In the genomic region with DNA sequence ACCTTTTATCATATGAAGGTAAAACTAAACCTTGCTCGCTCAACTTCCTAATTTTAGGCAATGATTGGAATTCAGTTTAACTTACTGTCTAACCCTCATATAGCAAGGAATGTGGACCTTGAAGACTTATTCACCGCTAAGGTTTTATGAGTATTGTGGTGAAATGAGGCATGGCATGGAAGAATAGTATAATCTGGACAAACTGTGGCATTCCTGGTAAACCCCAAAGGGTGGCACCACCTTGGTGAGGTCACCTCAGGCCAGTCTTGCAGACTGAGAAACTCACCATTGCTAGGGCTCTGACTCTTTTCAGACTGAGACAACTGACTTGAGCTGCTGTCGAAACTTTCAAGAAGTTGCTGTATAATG, we compare ENCODE assay signal across 1 cellular context.
TF ChIP-seq lines count a peak whose summit lies in the region.

No MANE protein-coding gene starts in this region.

TF ChIP-seq in HepG2, 621 proteins besides CTCF, POLR2A, EP300 and RAD21 (continued from another document):
- TF ChIP-seq ZZZ3 (CRISPR knock-in tag; IDR thresholded peaks at IDR 0.05; ENCODE audit: borderline replicate concordance): no peak
- no peak for TF ChIP-seq SOX5 (CRISPR knock-in tag; IDR thresholded peaks at IDR 0.05; ENCODE audit: borderline replicate concordance)
- no peak for TF ChIP-seq SRF (IDR thresholded peaks at IDR 0.05; ENCODE audit: low read depth, low read length)
- TF ChIP-seq ZNF317 (CRISPR knock-in tag; IDR thresholded peaks at IDR 0.05): no peak
- TF ChIP-seq ZNF354B (CRISPR knock-in tag; IDR thresholded peaks at IDR 0.05): 0 out of 2 replicates have a peak, but pooled peaks have one; percentile 33
- TF ChIP-seq SMARCC2 (IDR thresholded peaks at IDR 0.05): no peak
- TF ChIP-seq, protein P1, sequence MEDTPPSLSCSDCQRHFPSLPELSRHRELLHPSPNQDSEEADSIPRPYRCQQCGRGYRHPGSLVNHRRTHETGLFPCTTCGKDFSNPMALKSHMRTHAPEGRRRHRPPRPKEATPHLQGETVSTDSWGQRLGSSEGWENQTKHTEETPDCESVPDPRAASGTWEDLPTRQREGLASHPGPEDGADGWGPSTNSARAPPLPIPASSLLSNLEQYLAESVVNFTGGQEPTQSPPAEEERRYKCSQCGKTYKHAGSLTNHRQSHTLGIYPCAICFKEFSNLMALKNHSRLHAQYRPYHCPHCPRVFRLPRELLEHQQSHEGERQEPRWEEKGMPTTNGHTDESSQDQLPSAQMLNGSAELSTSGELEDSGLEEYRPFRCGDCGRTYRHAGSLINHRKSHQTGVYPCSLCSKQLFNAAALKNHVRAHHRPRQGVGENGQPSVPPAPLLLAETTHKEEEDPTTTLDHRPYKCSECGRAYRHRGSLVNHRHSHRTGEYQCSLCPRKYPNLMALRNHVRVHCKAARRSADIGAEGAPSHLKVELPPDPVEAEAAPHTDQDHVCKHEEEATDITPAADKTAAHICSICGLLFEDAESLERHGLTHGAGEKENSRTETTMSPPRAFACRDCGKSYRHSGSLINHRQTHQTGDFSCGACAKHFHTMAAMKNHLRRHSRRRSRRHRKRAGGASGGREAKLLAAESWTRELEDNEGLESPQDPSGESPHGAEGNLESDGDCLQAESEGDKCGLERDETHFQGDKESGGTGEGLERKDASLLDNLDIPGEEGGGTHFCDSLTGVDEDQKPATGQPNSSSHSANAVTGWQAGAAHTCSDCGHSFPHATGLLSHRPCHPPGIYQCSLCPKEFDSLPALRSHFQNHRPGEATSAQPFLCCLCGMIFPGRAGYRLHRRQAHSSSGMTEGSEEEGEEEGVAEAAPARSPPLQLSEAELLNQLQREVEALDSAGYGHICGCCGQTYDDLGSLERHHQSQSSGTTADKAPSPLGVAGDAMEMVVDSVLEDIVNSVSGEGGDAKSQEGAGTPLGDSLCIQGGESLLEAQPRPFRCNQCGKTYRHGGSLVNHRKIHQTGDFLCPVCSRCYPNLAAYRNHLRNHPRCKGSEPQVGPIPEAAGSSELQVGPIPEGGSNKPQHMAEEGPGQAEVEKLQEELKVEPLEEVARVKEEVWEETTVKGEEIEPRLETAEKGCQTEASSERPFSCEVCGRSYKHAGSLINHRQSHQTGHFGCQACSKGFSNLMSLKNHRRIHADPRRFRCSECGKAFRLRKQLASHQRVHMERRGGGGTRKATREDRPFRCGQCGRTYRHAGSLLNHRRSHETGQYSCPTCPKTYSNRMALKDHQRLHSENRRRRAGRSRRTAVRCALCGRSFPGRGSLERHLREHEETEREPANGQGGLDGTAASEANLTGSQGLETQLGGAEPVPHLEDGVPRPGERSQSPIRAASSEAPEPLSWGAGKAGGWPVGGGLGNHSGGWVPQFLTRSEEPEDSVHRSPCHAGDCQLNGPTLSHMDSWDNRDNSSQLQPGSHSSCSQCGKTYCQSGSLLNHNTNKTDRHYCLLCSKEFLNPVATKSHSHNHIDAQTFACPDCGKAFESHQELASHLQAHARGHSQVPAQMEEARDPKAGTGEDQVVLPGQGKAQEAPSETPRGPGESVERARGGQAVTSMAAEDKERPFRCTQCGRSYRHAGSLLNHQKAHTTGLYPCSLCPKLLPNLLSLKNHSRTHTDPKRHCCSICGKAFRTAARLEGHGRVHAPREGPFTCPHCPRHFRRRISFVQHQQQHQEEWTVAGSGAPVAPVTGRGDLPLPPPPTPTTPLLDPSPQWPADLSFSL (CRISPR knock-in tag; IDR thresholded peaks at IDR 0.05): no peak
- no peak for TF ChIP-seq SIN3B (IDR thresholded peaks at IDR 0.05; ENCODE audit: low read length)
- no peak for TF ChIP-seq U2AF1 (optimal IDR thresholded peaks at IDR 0.05; ENCODE audit: low read depth, low read length)
- TF ChIP-seq, protein P2, sequence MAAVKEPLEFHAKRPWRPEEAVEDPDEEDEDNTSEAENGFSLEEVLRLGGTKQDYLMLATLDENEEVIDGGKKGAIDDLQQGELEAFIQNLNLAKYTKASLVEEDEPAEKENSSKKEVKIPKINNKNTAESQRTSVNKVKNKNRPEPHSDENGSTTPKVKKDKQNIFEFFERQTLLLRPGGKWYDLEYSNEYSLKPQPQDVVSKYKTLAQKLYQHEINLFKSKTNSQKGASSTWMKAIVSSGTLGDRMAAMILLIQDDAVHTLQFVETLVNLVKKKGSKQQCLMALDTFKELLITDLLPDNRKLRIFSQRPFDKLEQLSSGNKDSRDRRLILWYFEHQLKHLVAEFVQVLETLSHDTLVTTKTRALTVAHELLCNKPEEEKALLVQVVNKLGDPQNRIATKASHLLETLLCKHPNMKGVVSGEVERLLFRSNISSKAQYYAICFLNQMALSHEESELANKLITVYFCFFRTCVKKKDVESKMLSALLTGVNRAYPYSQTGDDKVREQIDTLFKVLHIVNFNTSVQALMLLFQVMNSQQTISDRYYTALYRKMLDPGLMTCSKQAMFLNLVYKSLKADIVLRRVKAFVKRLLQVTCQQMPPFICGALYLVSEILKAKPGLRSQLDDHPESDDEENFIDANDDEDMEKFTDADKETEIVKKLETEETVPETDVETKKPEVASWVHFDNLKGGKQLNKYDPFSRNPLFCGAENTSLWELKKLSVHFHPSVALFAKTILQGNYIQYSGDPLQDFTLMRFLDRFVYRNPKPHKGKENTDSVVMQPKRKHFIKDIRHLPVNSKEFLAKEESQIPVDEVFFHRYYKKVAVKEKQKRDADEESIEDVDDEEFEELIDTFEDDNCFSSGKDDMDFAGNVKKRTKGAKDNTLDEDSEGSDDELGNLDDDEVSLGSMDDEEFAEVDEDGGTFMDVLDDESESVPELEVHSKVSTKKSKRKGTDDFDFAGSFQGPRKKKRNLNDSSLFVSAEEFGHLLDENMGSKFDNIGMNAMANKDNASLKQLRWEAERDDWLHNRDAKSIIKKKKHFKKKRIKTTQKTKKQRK (IDR thresholded peaks at IDR 0.05; ENCODE audit: low read length): no peak
- no peak for TF ChIP-seq ZSCAN9 (CRISPR knock-in tag; IDR thresholded peaks at IDR 0.05; ENCODE audit: borderline replicate concordance)
- 0 out of 2 replicates have a peak, but pooled peaks have one; percentile 3 for TF ChIP-seq ZSCAN25 (CRISPR knock-in tag; IDR thresholded peaks at IDR 0.05)
- TF ChIP-seq ZNF44 (CRISPR knock-in tag; IDR thresholded peaks at IDR 0.05): 0 out of 2 replicates have a peak, but pooled peaks have one; percentile 75
- 0 out of 2 replicates have a peak, but pooled peaks have one; percentile 8 for TF ChIP-seq ZMYM4 (CRISPR knock-in tag; IDR thresholded peaks at IDR 0.05)
- TF ChIP-seq, protein P3, sequence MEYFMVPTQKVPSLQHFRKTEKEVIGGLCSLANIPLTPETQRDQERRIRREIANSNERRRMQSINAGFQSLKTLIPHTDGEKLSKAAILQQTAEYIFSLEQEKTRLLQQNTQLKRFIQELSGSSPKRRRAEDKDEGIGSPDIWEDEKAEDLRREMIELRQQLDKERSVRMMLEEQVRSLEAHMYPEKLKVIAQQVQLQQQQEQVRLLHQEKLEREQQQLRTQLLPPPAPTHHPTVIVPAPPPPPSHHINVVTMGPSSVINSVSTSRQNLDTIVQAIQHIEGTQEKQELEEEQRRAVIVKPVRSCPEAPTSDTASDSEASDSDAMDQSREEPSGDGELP (IDR thresholded peaks at IDR 0.05; ENCODE audit: borderline replicate concordance, low read depth): no peak
- no peak for TF ChIP-seq JUNB (CRISPR knock-in tag; IDR thresholded peaks at IDR 0.05; ENCODE audit: borderline replicate concordance)
- TF ChIP-seq ASH2L (IDR thresholded peaks at IDR 0.05; ENCODE audit: insufficient read length, low read depth, low read length): peak; percentile 10
- TF ChIP-seq ZNF205 (CRISPR knock-in tag; IDR thresholded peaks at IDR 0.05): no peak
- no peak for TF ChIP-seq BRCA1 (CRISPR knock-in tag; IDR thresholded peaks at IDR 0.05)
- no peak for TF ChIP-seq SSRP1 (CRISPR knock-in tag; IDR thresholded peaks at IDR 0.05)
- 0 out of 2 replicates have a peak, but pooled peaks have one; percentile 7 for TF ChIP-seq ATF1 (CRISPR knock-in tag; IDR thresholded peaks at IDR 0.05)
- TF ChIP-seq RXRB (CRISPR knock-in tag; IDR thresholded peaks at IDR 0.05; ENCODE audit: borderline replicate concordance): no peak
